In genomic region chr3:41955192-41955591, GRCh38 we compare ENCODE assay signal across 8 cellular contexts.
"Had no signal": no experiment of that assay in that cellular context is flagged by ENCODE, and none has a peak within 500 bp of the region (broad histone marks: within the 10 kb centered on the region; RNA-seq: fewer than 3 reads in every experiment).

No MANE protein-coding gene starts in this region.

- H3K9me3 Mint-ChIP-seq: IgD-negative memory B cell had no signal

- FAIRE-seq: HepG2, HTR-8/SVneo, K562 had no signal

- H3K9ac ChIP-seq: KMS-11 had no signal

- H3K27me3 Mint-ChIP-seq: IgD-negative memory B cell had no signal

- H3K27ac ChIP-seq: HL-60, KMS-11 had no signal

- ATAC-seq: HepG2 had no signal

- DNase-seq: KBM-7, KG1 had no signal

- H3K4me2 ChIP-seq: KMS-11 had no signal

- H3K4me3 ChIP-seq: K562 had no signal
